Comparison of ENCODE assay signal across 21 cellular contexts in genomic region chr17:69499301-69499700, GRCh38.
"Had no signal": no experiment of that assay in that cellular context is flagged by ENCODE, and none has a peak within 500 bp of the region (broad histone marks: within the 10 kb centered on the region; RNA-seq: fewer than 3 reads in every experiment).

No MANE protein-coding gene starts in this region.

- DNase-seq: activated CD4-positive, alpha-beta T cell treated with anti-CD3 and anti-CD28 coated beads for 4 hours; activated CD8-positive, alpha-beta memory T cell treated with anti-CD3 and anti-CD28 coated beads, Interleukin-2, amount 50 U/mL, for 4 hours; activated CD8-positive, alpha-beta T cell treated with anti-CD3 and anti-CD28 coated beads for 36 hours; activated naive CD4-positive, alpha-beta T cell treated with anti-CD3 and anti-CD28 coated beads, Interleukin-2, amount 50 U/mL, for 16 hours; activated naive CD8-positive, alpha-beta T cell treated with anti-CD3 and anti-CD28 coated beads, Interleukin-2, amount 10 ng/mL, durations not matched to agents 7 days and 5 days; activated T-cell treated with anti-CD3 and anti-CD28 coated beads, Interleukin-2, amount 50 U/mL, for 1 hour; amniotic stem cell; body of pancreas; KG1; NCI-H1105; NCI-H1436; NCI-H1694 treated with DMSO at 0.1 percent for 48 hours; NCI-H2081; NCI-H524; PC-3; SHP77 treated with DMSO at 0.1 percent for 48 hours; T-helper 2 cell; WERI-Rb-1 had no signal

- H3K36me3 ChIP-seq: ascending aorta, WERI-Rb-1 had no signal

- H3K27me3 ChIP-seq: ascending aorta, body of pancreas had no signal

- H3K27ac ChIP-seq: ascending aorta, WERI-Rb-1 had no signal

- H3K27ac Mint-ChIP-seq: activated CD8-positive, alpha-beta T cell treated with anti-CD3 and anti-CD28 coated beads for 36 hours; activated naive CD8-positive, alpha-beta T cell treated with anti-CD3 and anti-CD28 coated beads, Interleukin-2, amount 10 ng/mL, durations not matched to agents 7 days and 5 days had no signal

- ATAC-seq: activated CD4-positive, CD25-positive, alpha-beta regulatory T cell treated with anti-CD3 and anti-CD28 coated beads, Interleukin-2, amount 50 U/mL, for 24 hours; activated CD8-positive, alpha-beta T cell treated with anti-CD3 and anti-CD28 coated beads for 36 hours; body of pancreas; PC-3 had no signal

- H3K4me3 ChIP-seq: ascending aorta, body of pancreas had no signal

- H3K36me3 Mint-ChIP-seq: activated naive CD8-positive, alpha-beta T cell treated with anti-CD3 and anti-CD28 coated beads, Interleukin-2, amount 10 ng/mL, durations not matched to agents 7 days and 5 days had no signal

- H3K9me3 ChIP-seq: ascending aorta, body of pancreas had no signal

- H3K4me3 Mint-ChIP-seq: activated CD8-positive, alpha-beta T cell treated with anti-CD3 and anti-CD28 coated beads for 36 hours; activated naive CD8-positive, alpha-beta T cell treated with anti-CD3 and anti-CD28 coated beads, Interleukin-2, amount 10 ng/mL, durations not matched to agents 7 days and 5 days; central memory CD8-positive, alpha-beta T cell had no signal

- H3K27me3 Mint-ChIP-seq: activated CD8-positive, alpha-beta T cell treated with anti-CD3 and anti-CD28 coated beads for 36 hours; activated naive CD8-positive, alpha-beta T cell treated with anti-CD3 and anti-CD28 coated beads, Interleukin-2, amount 10 ng/mL, durations not matched to agents 7 days and 5 days; central memory CD8-positive, alpha-beta T cell had no signal
